33 cellular contexts compared by ENCODE assay signal in genomic region chr15:81783586-81783985, GRCh38.
"Had no signal": no experiment of that assay in that cellular context is flagged by ENCODE, and none has a peak within 500 bp of the region (broad histone marks: within the 10 kb centered on the region; RNA-seq: fewer than 3 reads in every experiment).

No MANE protein-coding gene starts in this region.

- H3K27ac ChIP-seq: Peyer's patch, SJSA1 had no signal

- H3K4me3 ChIP-seq: K562, Peyer's patch, SJSA1 had no signal

- H3K4me1 ChIP-seq: Peyer's patch, SJSA1 had no signal

- H3K9me3 ChIP-seq: Peyer's patch, SJSA1, SK-N-SH had no signal

- H3K27me3 ChIP-seq: Peyer's patch, SJSA1 had no signal

- H3K9me3 Mint-ChIP-seq: activated CD4-positive, alpha-beta T cell treated with anti-CD3 and anti-CD28 coated beads, Interleukin-2, amount 10 ng/mL, durations not matched to agents 7 days and 5 days; activated naive CD4-positive, alpha-beta T cell treated with anti-CD3 and anti-CD28 coated beads, Interleukin-2, amount 10 ng/mL, durations not matched to agents 7 days and 5 days; activated naive CD8-positive, alpha-beta T cell treated with anti-CD3 and anti-CD28 coated beads, Interleukin-2, amount 50 U/mL, for 24 hours; T-helper 1 cell treated with Interleukin-12 subunit alpha and Interleukin-12 subunit beta and Interleukin-4 antibody, amounts not matched to agents 30 μg/mL and 1 μg/mL, for 36 hours; T-helper 2 cell treated with Interferon-gamma antibody and Interleukin-4, amounts not matched to agents 5 μg/mL and 100 μg/mL, for 36 hours had no signal

- DNase-seq: activated CD4-positive, alpha-beta T cell treated with anti-CD3 and anti-CD28 coated beads for 36 hours; activated CD4-positive, alpha-beta T cell treated with anti-CD3 and anti-CD28 coated beads, Interleukin-2, amount 10 ng/mL, durations not matched to agents 7 days and 5 days; activated CD4-positive, alpha-beta T cell treated with anti-CD3 and anti-CD28 coated beads, Interleukin-2, amount 50 U/mL, for 48 hours; activated CD8-positive, alpha-beta memory T cell treated with anti-CD3 and anti-CD28 coated beads, Interleukin-2, amount 50 U/mL, for 4 hours; activated effector memory CD4-positive, alpha-beta T cell treated with Interleukin-2 at 50 U/mL for 16 hours; activated naive CD4-positive, alpha-beta T cell treated with anti-CD3 and anti-CD28 coated beads, Interleukin-2, amount 10 ng/mL, durations not matched to agents 7 days and 5 days; activated naive CD8-positive, alpha-beta T cell treated with anti-CD3 and anti-CD28 coated beads, Interleukin-2, amount 50 U/mL, for 24 hours; activated T-cell treated with anti-CD3 and anti-CD28 coated beads for 4 hours; activated T-cell treated with anti-CD3 and anti-CD28 coated beads, Interleukin-2, amount 50 U/mL, for 48 hours; anterior cingulate cortex; central memory CD4-positive, alpha-beta T cell; NCI-H1048; NCI-H1105 treated with DMSO at 0.1 percent for 48 hours; NCI-H1436; NCI-H1694; NCI-H1930; NCI-H2081 treated with DMSO at 0.1 percent for 48 hours; NCI-H510A; NCI-H69; NK-92 treated with Interleukin-12 subunit alpha and Interleukin-12 subunit beta, amount 100 ng/mL, for 24 hours; PC-3; Peyer's patch; RPMI8226; SHP77 treated with DMSO at 0.1 percent for 48 hours; SK-N-SH had no signal

- H3K36me3 ChIP-seq: Peyer's patch, SJSA1 had no signal

- H3K36me3 Mint-ChIP-seq: activated naive CD4-positive, alpha-beta T cell treated with anti-CD3 and anti-CD28 coated beads, Interleukin-2, amount 10 ng/mL, durations not matched to agents 7 days and 5 days; activated naive CD8-positive, alpha-beta T cell had no signal

- H3K4me1 Mint-ChIP-seq: activated CD4-positive, alpha-beta T cell treated with anti-CD3 and anti-CD28 coated beads for 36 hours; activated CD4-positive, alpha-beta T cell treated with anti-CD3 and anti-CD28 coated beads, Interleukin-2, amount 10 ng/mL, durations not matched to agents 7 days and 5 days; activated naive CD4-positive, alpha-beta T cell treated with anti-CD3 and anti-CD28 coated beads, Interleukin-2, amount 10 ng/mL, durations not matched to agents 7 days and 5 days; activated naive CD8-positive, alpha-beta T cell treated with anti-CD3 and anti-CD28 coated beads, Interleukin-2, amount 50 U/mL, for 24 hours; brain had no signal

- H3K27ac Mint-ChIP-seq: activated CD4-positive, alpha-beta T cell treated with anti-CD3 and anti-CD28 coated beads for 36 hours; activated CD4-positive, alpha-beta T cell treated with anti-CD3 and anti-CD28 coated beads, Interleukin-2, amount 10 ng/mL, durations not matched to agents 7 days and 5 days; activated naive CD4-positive, alpha-beta T cell treated with anti-CD3 and anti-CD28 coated beads, Interleukin-2, amount 10 ng/mL, durations not matched to agents 7 days and 5 days; activated naive CD8-positive, alpha-beta T cell; activated naive CD8-positive, alpha-beta T cell treated with anti-CD3 and anti-CD28 coated beads, Interleukin-2, amount 50 U/mL, for 24 hours; brain; T-helper 1 cell treated with Interleukin-12 subunit alpha and Interleukin-12 subunit beta and Interleukin-4 antibody, amounts not matched to agents 30 μg/mL and 1 μg/mL, for 36 hours; T-helper 2 cell treated with Interferon-gamma antibody and Interleukin-4, amounts not matched to agents 5 μg/mL and 100 μg/mL, for 36 hours; WTC11 had no signal

- H3K27me3 Mint-ChIP-seq: activated naive CD4-positive, alpha-beta T cell treated with anti-CD3 and anti-CD28 coated beads, Interleukin-2, amount 10 ng/mL, durations not matched to agents 7 days and 5 days had no signal

- H3K4me3 Mint-ChIP-seq: activated CD4-positive, alpha-beta T cell treated with anti-CD3 and anti-CD28 coated beads for 36 hours; activated CD4-positive, alpha-beta T cell treated with anti-CD3 and anti-CD28 coated beads, Interleukin-2, amount 10 ng/mL, durations not matched to agents 7 days and 5 days; activated naive CD4-positive, alpha-beta T cell treated with anti-CD3 and anti-CD28 coated beads, Interleukin-2, amount 10 ng/mL, durations not matched to agents 7 days and 5 days; activated naive CD8-positive, alpha-beta T cell; activated naive CD8-positive, alpha-beta T cell treated with anti-CD3 and anti-CD28 coated beads, Interleukin-2, amount 50 U/mL, for 24 hours; brain; T-helper 1 cell treated with Interleukin-12 subunit alpha and Interleukin-12 subunit beta and Interleukin-4 antibody, amounts not matched to agents 30 μg/mL and 1 μg/mL, for 36 hours; T-helper 2 cell treated with Interferon-gamma antibody and Interleukin-4, amounts not matched to agents 5 μg/mL and 100 μg/mL, for 36 hours; WTC11 had no signal

- ATAC-seq: activated CD4-positive, alpha-beta T cell treated with anti-CD3 and anti-CD28 coated beads for 36 hours; activated CD4-positive, CD25-positive, alpha-beta regulatory T cell treated with anti-CD3 and anti-CD28 coated beads, Interleukin-2, amount 50 U/mL, for 24 hours; activated naive CD8-positive, alpha-beta T cell treated with anti-CD3 and anti-CD28 coated beads, Interleukin-2, amount 50 U/mL, for 24 hours; K562; PC-3; WTC11 had no signal
